In the genomic region with DNA sequence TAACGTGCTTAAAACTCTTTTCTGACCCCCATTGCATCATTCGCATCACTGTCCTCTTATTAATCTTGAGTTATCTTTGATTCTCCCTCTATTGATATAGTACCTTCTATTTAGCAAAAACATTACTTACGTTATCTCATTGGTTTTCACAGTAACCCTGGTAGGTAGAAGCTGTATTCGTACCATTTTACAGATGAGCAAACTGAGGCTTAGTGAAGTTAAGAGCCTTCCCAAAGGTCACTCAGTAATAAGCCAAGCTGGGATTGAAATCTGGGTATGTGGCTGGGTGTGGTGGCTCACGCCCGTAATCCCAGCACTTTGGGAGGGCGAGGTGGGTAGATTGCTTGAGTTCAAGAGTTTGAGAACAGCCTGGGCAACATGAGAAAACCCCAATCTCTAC, we compare ENCODE assay signal across 7 cellular contexts.
"Had no signal": no experiment of that assay in that cellular context is flagged by ENCODE, and none has a peak within 500 bp of the region (broad histone marks: within the 10 kb centered on the region; RNA-seq: fewer than 3 reads in every experiment).

No MANE protein-coding gene starts in this region.

- H3K9me3 Mint-ChIP-seq: H9 had no signal

- FAIRE-seq: H54 had no signal

- H3K4me3 ChIP-seq: GM23248 had no signal

- DNase-seq: GM23248, GOT3, H9, KG1 had no signal

- H3K27ac ChIP-seq: GM23248 had no signal

- H3K4me3 Mint-ChIP-seq: H9, IgD-negative memory B cell had no signal

- ATAC-seq: HCT116 had no signal

- H2AFZ ChIP-seq: GM23248 had no signal

- H3K9ac ChIP-seq: GM23248 had no signal

- H3K27ac Mint-ChIP-seq: H9, IgD-negative memory B cell had no signal

- H3K36me3 Mint-ChIP-seq: IgD-negative memory B cell had no signal
